In the genomic region with DNA sequence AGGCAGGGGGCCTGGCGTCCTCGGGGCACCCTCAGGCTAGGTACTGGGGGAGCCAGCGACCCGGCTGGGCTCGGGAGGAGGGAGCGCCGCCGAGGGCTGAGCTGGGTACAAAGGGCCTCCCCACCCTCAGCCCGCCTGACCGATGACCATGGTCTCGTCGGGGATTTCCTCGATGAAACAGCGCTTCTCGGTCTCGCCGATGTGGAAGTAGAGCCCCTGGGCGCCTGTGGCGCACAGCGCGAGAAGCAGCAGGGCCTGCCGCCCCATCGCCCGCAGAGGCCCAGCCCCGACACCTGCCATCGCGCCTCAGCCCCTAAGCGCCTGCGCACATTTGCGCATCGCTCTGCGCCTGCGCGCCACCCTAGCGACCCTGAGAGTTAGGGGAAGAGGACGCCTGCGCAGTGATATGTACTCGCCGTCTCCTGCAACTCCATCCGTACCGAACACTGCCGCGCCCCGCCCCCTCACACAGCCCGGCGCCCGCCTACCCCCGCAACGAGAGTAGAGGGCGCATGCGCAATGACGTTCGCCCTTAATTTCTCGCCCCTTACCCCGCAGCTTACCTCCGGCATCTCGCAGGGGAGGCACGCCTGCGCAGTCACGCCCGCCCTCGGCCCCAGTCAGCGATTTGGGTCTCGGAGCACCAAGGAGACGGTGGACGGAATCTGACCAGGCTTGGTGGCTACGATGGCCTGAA, we compare ENCODE assay signal across 8 cellular contexts. TPM values are rescaled to one million over a fixed set of nuclear protein-coding genes. Genes with fewer than 3 reads are reported as not detected.
DNase-seq lines count a peak whose midpoint lies in the region; ATAC-seq and TF ChIP-seq lines count a peak whose summit lies in the region.

TSS of gene TMED4 (minus strand) at position 325 of the 697 bp plus-strand sequence. CDS start at position 300, 25 bp downstream.

- peak in 4 of 11 experiments; percentile 18 to 36 (median 24) for TF ChIP-seq CTCF in spleen (IDR thresholded peaks at IDR 0.05 in 8 of 11, conservative IDR thresholded peaks at IDR 0.05 in 3 of 11)

- 0 to 1% (median 0%) methylated on average over 18 to 67 of the region's 67 CpGs for WGBS in spleen, 5 donors

- DNase-seq in AG08396 (ENCODE audit: low spot score) = peak; percentile 100
- peak; percentile 99 for DNase-seq in NCI-H345 treated with DMSO at 0.1 percent for 48 hours (lab: John Stamatoyannopoulos, UW; ENCODE audit: unreplicated experiment)
- peak; percentile 99 to 100 (median 99) for DNase-seq in activated CD4-positive, CD25-positive, alpha-beta regulatory T cell (lab: John Stamatoyannopoulos, UW)
- DNase-seq in central memory CD4-positive, alpha-beta T cell = peak; percentile 100
- peak; percentile 99 for DNase-seq in inferior parietal cortex (ENCODE audit: extremely low spot score)
- DNase-seq in spleen = peak; percentile 100

- peak; percentile 84 for ATAC-seq in GM19023 (IDR thresholded peaks at IDR 0.05; ENCODE audit: unreplicated experiment)
- peak; percentile 85 for ATAC-seq in HG03280 (IDR thresholded peaks at IDR 0.05; ENCODE audit: unreplicated experiment)

- peaks cover 0 to 42% (median 27%) of the 10 kb centered on the region in 6 donors for H3K36me3 ChIP-seq in spleen

- intact Hi-C loops in spleen (cut with DNase I; ENCODE audit: low total_unique reads) = loop anchor here (10.0 kb wide), 1 partner anchor 553 kb away; no protein-coding TSS in a partner anchor

- peaks cover 20 to 51% (median 32%) of the 10 kb centered on the region in 6 donors for H3K4me1 ChIP-seq in spleen

- no peaks in the 10 kb centered on the region for H3K9me3 ChIP-seq in spleen

- H3K4me3 ChIP-seq in spleen = peak within 1 kb of the TSS; percentile 75 to 98 (median 86)

- H3K27ac ChIP-seq in spleen = peak within 1 kb of the TSS; percentile 94 to 99 (median 98)

- TF ChIP-seq POLR2A in spleen (IDR thresholded peaks at IDR 0.05) = peak in 2 of 3 donors; percentile 82 to 84

- no peaks in the 10 kb centered on the region for H3K27me3 ChIP-seq in spleen (replicated peaks in 1 of 7)

RNA-seq across cellular contexts. Expression of gene TMED4, which starts in this region (rescaled TPM):
- 100 to 1,000 TPM in 2 of 7 donors, 10 to 100 TPM in 5; 55.4 to 105 (median 66.6) TPM for total RNA-seq in spleen
- 10 to 100 TPM; 26.1 to 34.7 (median 28.7) TPM for polyA plus RNA-seq in spleen

Comparison
In these comparisons a context has a peak if more than half of its experiments do, and no peak if none do; other contexts are left out.
1. Peak in every context shown above with its lines: DNase-seq, ATAC-seq, H3K4me3 ChIP-seq and H3K27ac ChIP-seq.